Comparison of ENCODE assay signal across 31 cellular contexts in the genomic region with DNA sequence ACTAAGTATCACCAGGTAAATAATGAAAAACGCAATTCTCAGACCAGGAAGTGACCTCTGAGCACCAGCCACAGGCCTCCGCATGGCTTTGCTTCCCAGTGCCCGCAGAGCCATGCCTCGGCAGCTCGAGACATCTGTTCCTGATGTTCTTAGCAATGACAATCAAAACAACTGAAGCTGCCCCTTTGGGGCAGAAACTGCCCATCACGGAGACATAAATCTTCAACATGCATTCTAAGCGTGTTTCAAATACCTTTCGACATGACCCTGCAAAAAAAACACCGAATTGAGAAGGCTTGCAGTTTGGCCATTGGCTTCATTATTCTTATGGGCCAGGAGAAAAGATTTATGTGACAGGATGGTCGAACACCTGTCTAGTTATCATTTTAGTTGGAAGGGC.
"Had no signal": no experiment of that assay in that cellular context is flagged by ENCODE, and none has a peak within 500 bp of the region (broad histone marks: within the 10 kb centered on the region; RNA-seq: fewer than 3 reads in every experiment).

No MANE protein-coding gene starts in this region.

- H3K4me3 ChIP-seq: coronary artery, dorsolateral prefrontal cortex, gastroesophageal sphincter, left lung, lower lobe of right lung, ovary, prostate gland, smooth muscle cell, stomach, tibial artery had no signal

- H3K4me2 ChIP-seq: smooth muscle cell had no signal

- H3K27me3 Mint-ChIP-seq: activated CD8-positive, alpha-beta T cell treated with anti-CD3 and anti-CD28 coated beads for 36 hours; activated naive CD4-positive, alpha-beta T cell treated with anti-CD3 and anti-CD28 coated beads, Interleukin-2, amount 50 U/mL, for 24 hours; activated T-helper 17 cell treated with anti-CD3 and anti-CD28 coated beads, Interleukin-2, amount 50 U/mL, for 72 hours; stimulated activated memory B cell treated with anti-CD40 and anti-IgM and Interleukin-4, amounts not matched to agents 10 μg/mL and 1 μg/mL and 100 μg/mL, for 72 hours had no signal

- H3K36me3 ChIP-seq: ovary, prostate gland had no signal

- H3K9me3 Mint-ChIP-seq: activated CD8-positive, alpha-beta T cell treated with anti-CD3 and anti-CD28 coated beads for 36 hours; activated naive CD4-positive, alpha-beta T cell treated with anti-CD3 and anti-CD28 coated beads, Interleukin-2, amount 50 U/mL, for 24 hours; activated naive CD8-positive, alpha-beta T cell treated with anti-CD3 and anti-CD28 coated beads, Interleukin-2, amount 50 U/mL, for 24 hours; activated T-cell treated with anti-CD3 and anti-CD28 coated beads, Interleukin-2, amount 50 U/mL, for 4 hours; activated T-helper 17 cell treated with anti-CD3 and anti-CD28 coated beads, Interleukin-2, amount 50 U/mL, for 72 hours; natural killer cell; stimulated activated memory B cell treated with anti-CD40 and anti-IgM and Interleukin-4, amounts not matched to agents 10 μg/mL and 1 μg/mL and 100 μg/mL, for 72 hours; T-helper 1 cell treated with Interleukin-12 subunit alpha and Interleukin-12 subunit beta and Interleukin-4 antibody, amounts not matched to agents 30 μg/mL and 1 μg/mL, for 36 hours had no signal

- H3K4me1 Mint-ChIP-seq: activated naive CD4-positive, alpha-beta T cell treated with anti-CD3 and anti-CD28 coated beads, Interleukin-2, amount 50 U/mL, for 24 hours; activated naive CD8-positive, alpha-beta T cell treated with anti-CD3 and anti-CD28 coated beads, Interleukin-2, amount 50 U/mL, for 24 hours; activated T-helper 17 cell treated with anti-CD3 and anti-CD28 coated beads, Interleukin-2, amount 50 U/mL, for 72 hours; natural killer cell had no signal

- ATAC-seq: activated CD8-positive, alpha-beta T cell treated with anti-CD3 and anti-CD28 coated beads for 36 hours; activated naive CD8-positive, alpha-beta T cell treated with anti-CD3 and anti-CD28 coated beads, Interleukin-2, amount 50 U/mL, for 24 hours; activated T-cell treated with anti-CD3 and anti-CD28 coated beads, Interleukin-2, amount 50 U/mL, for 4 hours; activated T-helper 17 cell treated with anti-CD3 and anti-CD28 coated beads, Interleukin-2, amount 50 U/mL, for 72 hours; gastroesophageal sphincter; left lung; lower lobe of right lung; natural killer cell; sciatic nerve; stimulated activated memory B cell treated with anti-CD40 and anti-IgM and Interleukin-4, amounts not matched to agents 10 μg/mL and 1 μg/mL and 100 μg/mL, for 72 hours had no signal

- H3K4me3 Mint-ChIP-seq: activated CD8-positive, alpha-beta T cell treated with anti-CD3 and anti-CD28 coated beads for 36 hours; activated naive CD4-positive, alpha-beta T cell treated with anti-CD3 and anti-CD28 coated beads, Interleukin-2, amount 50 U/mL, for 24 hours; activated naive CD8-positive, alpha-beta T cell treated with anti-CD3 and anti-CD28 coated beads, Interleukin-2, amount 50 U/mL, for 24 hours; activated T-cell treated with anti-CD3 and anti-CD28 coated beads, Interleukin-2, amount 50 U/mL, for 4 hours; activated T-helper 17 cell treated with anti-CD3 and anti-CD28 coated beads, Interleukin-2, amount 50 U/mL, for 72 hours; natural killer cell; stimulated activated memory B cell treated with anti-CD40 and anti-IgM and Interleukin-4, amounts not matched to agents 10 μg/mL and 1 μg/mL and 100 μg/mL, for 72 hours; T-helper 1 cell treated with Interleukin-12 subunit alpha and Interleukin-12 subunit beta and Interleukin-4 antibody, amounts not matched to agents 30 μg/mL and 1 μg/mL, for 36 hours had no signal

- H3K27ac ChIP-seq: coronary artery, dorsolateral prefrontal cortex, gastroesophageal sphincter, left lung, lower lobe of right lung, ovary, stomach, tibial artery had no signal

- DNase-seq: activated CD4-positive, alpha-beta T cell treated with anti-CD3 and anti-CD28 coated beads for 1 hour; activated CD4-positive, alpha-beta T cell treated with anti-CD3 and anti-CD28 coated beads, Interleukin-2, amount 50 U/mL, for 1 hour; activated CD8-positive, alpha-beta T cell treated with anti-CD3 and anti-CD28 coated beads for 36 hours; activated gamma-delta T cell treated with Interleukin-2 at 50 U/mL for 16 hours; activated naive CD8-positive, alpha-beta T cell treated with anti-CD3 and anti-CD28 coated beads, Interleukin-2, amount 50 U/mL, for 24 hours; activated T-cell treated with anti-CD3 and anti-CD28 coated beads, Interleukin-2, amount 50 U/mL, for 4 hours; cerebellar nuclear complex; dorsolateral prefrontal cortex; effector memory CD4-positive, alpha-beta T cell; left lung; lower lobe of right lung; mesenchymal stem cell; natural killer cell; ovary; retina; stimulated activated CD4-positive, alpha-beta T cell treated with anti-CD3 and anti-CD28 coated beads, Interleukin-1b, Interleukin-23, amount 100 ng/mL, for 48 hours; stimulated activated CD4-positive, alpha-beta T cell treated with anti-CD3 and anti-CD28 coated beads, Interleukin-4, amount 100 ng/mL, for 4 hours; stimulated activated CD8-positive, alpha-beta memory T cell treated with anti-CD3 and anti-CD28 coated beads, Interleukin-4, amount 100 ng/mL, for 48 hours; stomach; SW 1271; T-helper 9 cell; tibial artery had no signal

- H3K27ac Mint-ChIP-seq: activated CD8-positive, alpha-beta T cell treated with anti-CD3 and anti-CD28 coated beads for 36 hours; activated naive CD4-positive, alpha-beta T cell treated with anti-CD3 and anti-CD28 coated beads, Interleukin-2, amount 50 U/mL, for 24 hours; activated naive CD8-positive, alpha-beta T cell treated with anti-CD3 and anti-CD28 coated beads, Interleukin-2, amount 50 U/mL, for 24 hours; activated T-helper 17 cell treated with anti-CD3 and anti-CD28 coated beads, Interleukin-2, amount 50 U/mL, for 72 hours; natural killer cell; stimulated activated memory B cell treated with anti-CD40 and anti-IgM and Interleukin-4, amounts not matched to agents 10 μg/mL and 1 μg/mL and 100 μg/mL, for 72 hours; T-helper 1 cell treated with Interleukin-12 subunit alpha and Interleukin-12 subunit beta and Interleukin-4 antibody, amounts not matched to agents 30 μg/mL and 1 μg/mL, for 36 hours had no signal

- H3K9me3 ChIP-seq: gastroesophageal sphincter, left lung, lower lobe of right lung, ovary, prostate gland, stomach, tibial artery had no signal

- H3K27me3 ChIP-seq: dorsolateral prefrontal cortex, ovary had no signal

- H3K36me3 Mint-ChIP-seq: natural killer cell had no signal
